In genomic region chrX:57417827-57418226, GRCh38 we compare ENCODE assay signal across 18 cellular contexts.
"Had no signal": no experiment of that assay in that cellular context is flagged by ENCODE, and none has a peak within 500 bp of the region (broad histone marks: within the 10 kb centered on the region; RNA-seq: fewer than 3 reads in every experiment).

No MANE protein-coding gene starts in this region.

- DNase-seq: activated CD4-positive, alpha-beta T cell treated with anti-CD3 and anti-CD28 coated beads for 1 hour; activated effector memory CD4-positive, alpha-beta T cell treated with Interleukin-2 at 50 U/mL for 16 hours; activated naive CD4-positive, alpha-beta T cell treated with anti-CD3 and anti-CD28 coated beads for 36 hours; body of pancreas; effector CD4-positive, alpha-beta T cell; erythroblast; foreskin keratinocyte; left colon; mucosa of descending colon; nephron progenitor cell; pancreas; psoas muscle; stimulated activated CD4-positive, alpha-beta T cell treated with anti-CD3 and anti-CD28 coated beads, Interleukin-4, amount 100 ng/mL, for 24 hours; stimulated activated naive CD8-positive, alpha-beta T cell treated with anti-CD3 and anti-CD28 coated beads, Interleukin-15, Interleukin-2, amounts not matched to agents 100 U/mL and 50 U/mL, for 24 hours; WERI-Rb-1 had no signal

- H3K4me3 Mint-ChIP-seq: activated naive CD4-positive, alpha-beta T cell treated with anti-CD3 and anti-CD28 coated beads for 36 hours; activated T-cell treated with anti-CD3 and anti-CD28 coated beads, Interleukin-2, amount 50 U/mL, for 72 hours; memory B cell; nephron progenitor cell had no signal

- H3K4me1 ChIP-seq: body of pancreas, foreskin keratinocyte, pancreas, psoas muscle had no signal

- H3K27me3 ChIP-seq: body of pancreas, cardiac muscle cell, foreskin keratinocyte, pancreas had no signal

- H3K27ac Mint-ChIP-seq: memory B cell had no signal

- H3K27me3 Mint-ChIP-seq: memory B cell had no signal

- H3K4me3 ChIP-seq: body of pancreas, cardiac muscle cell, mucosa of descending colon, pancreas, psoas muscle had no signal

- H3K4me1 Mint-ChIP-seq: memory B cell, nephron progenitor cell had no signal

- H3K36me3 ChIP-seq: cardiac muscle cell, pancreas, WERI-Rb-1 had no signal

- H3K9me3 ChIP-seq: body of pancreas, mucosa of descending colon, pancreas had no signal

- H3K27ac ChIP-seq: body of pancreas, cardiac muscle cell, foreskin keratinocyte, pancreas, psoas muscle, WERI-Rb-1 had no signal
